In genomic region chr5:34748431-34748830, GRCh38 we compare ENCODE assay signal across 35 cellular contexts.
"Had no signal": no experiment of that assay in that cellular context is flagged by ENCODE, and none has a peak within 500 bp of the region (broad histone marks: within the 10 kb centered on the region; RNA-seq: fewer than 3 reads in every experiment).

No MANE protein-coding gene starts in this region.

- H3K27ac Mint-ChIP-seq: activated B cell treated with CpG ODN at 0.5 μM for 24 hours; activated CD8-positive, alpha-beta memory T cell treated with anti-CD3 and anti-CD28 coated beads, Interleukin-2, amount 10 ng/mL, durations not matched to agents 7 days and 5 days; activated CD8-positive, alpha-beta T cell treated with anti-CD3 and anti-CD28 coated beads, Interleukin-2, amount 10 ng/mL, durations not matched to agents 7 days and 5 days; activated naive CD4-positive, alpha-beta T cell treated with anti-CD3 and anti-CD28 coated beads for 36 hours; activated naive CD4-positive, alpha-beta T cell treated with anti-CD3 and anti-CD28 coated beads, Interleukin-2, amount 50 U/mL, for 24 hours; activated naive CD8-positive, alpha-beta T cell treated with anti-CD3 and anti-CD28 coated beads for 36 hours; activated naive CD8-positive, alpha-beta T cell treated with anti-CD3 and anti-CD28 coated beads, Interleukin-2, amount 50 U/mL, for 24 hours; activated T-helper 1 cell treated with anti-CD3 and anti-CD28 coated beads, Interleukin-12 subunit alpha, Interleukin-12 subunit beta, Interleukin-2, Interleukin-4 antibody, amounts not matched to agents 30 ng/mL and 10 ng/mL and 1 ng/mL, durations not matched to agents 14 hours and 24 hours and 36 hours; activated T-helper 2 cell treated with anti-CD3 and anti-CD28 coated beads, Interferon-gamma antibody, Interleukin-2, Interleukin-4, amounts not matched to agents 10 μg/mL and 5 μg/mL and 100 μg/mL, durations not matched to agents 14 hours and 24 hours and 36 hours; T-helper 17 cell; T-helper 2 cell treated with Interferon-gamma antibody and Interleukin-4, amounts not matched to agents 5 μg/mL and 100 μg/mL, for 36 hours had no signal

- H3K4me1 Mint-ChIP-seq: activated CD8-positive, alpha-beta memory T cell treated with anti-CD3 and anti-CD28 coated beads, Interleukin-2, amount 10 ng/mL, durations not matched to agents 7 days and 5 days; activated naive CD4-positive, alpha-beta T cell treated with anti-CD3 and anti-CD28 coated beads, Interleukin-2, amount 50 U/mL, for 24 hours; activated naive CD8-positive, alpha-beta T cell treated with anti-CD3 and anti-CD28 coated beads for 36 hours; activated naive CD8-positive, alpha-beta T cell treated with anti-CD3 and anti-CD28 coated beads, Interleukin-2, amount 50 U/mL, for 24 hours; T-helper 17 cell had no signal

- H3K27me3 Mint-ChIP-seq: activated B cell treated with CpG ODN at 0.5 μM for 24 hours, brain, T-helper 17 cell had no signal

- H3K36me3 ChIP-seq: adrenal gland, breast epithelium, cardiac muscle cell, esophagus squamous epithelium, gastroesophageal sphincter, heart right ventricle, WERI-Rb-1 had no signal

- H3K27me3 ChIP-seq: adrenal gland, breast epithelium, cardiac muscle cell, esophagus squamous epithelium, gastroesophageal sphincter, heart right ventricle had no signal

- H3K27ac ChIP-seq: adrenal gland, breast epithelium, cardiac muscle cell, epithelial cell of prostate, esophagus squamous epithelium, heart right ventricle, WERI-Rb-1 had no signal

- DNase-seq: activated B cell treated with CpG ODN at 0.5 μM for 24 hours; activated CD4-positive, alpha-beta T cell treated with anti-CD3 and anti-CD28 coated beads for 48 hours; activated CD4-positive, alpha-beta T cell treated with anti-CD3 and anti-CD28 coated beads, Interleukin-2, amount 50 U/mL, for 1 hour; activated CD4-positive, alpha-beta T cell treated with anti-CD3 and anti-CD28 coated beads, Interleukin-2, amount 50 U/mL, for 48 hours; activated CD8-positive, alpha-beta memory T cell treated with anti-CD3 and anti-CD28 coated beads, Interleukin-2, amount 10 ng/mL, durations not matched to agents 7 days and 5 days; activated CD8-positive, alpha-beta memory T cell treated with anti-CD3 and anti-CD28 coated beads, Interleukin-2, amount 50 U/mL, for 4 hours; activated CD8-positive, alpha-beta T cell treated with anti-CD3 and anti-CD28 coated beads, Interleukin-2, amount 10 ng/mL, durations not matched to agents 7 days and 5 days; activated effector memory CD4-positive, alpha-beta T cell treated with anti-CD3 and anti-CD28 coated beads, Interleukin-2, amount 50 U/mL, for 16 hours; activated naive CD4-positive, alpha-beta T cell treated with anti-CD3 and anti-CD28 coated beads for 36 hours; activated naive CD8-positive, alpha-beta T cell treated with anti-CD3 and anti-CD28 coated beads for 36 hours; activated naive CD8-positive, alpha-beta T cell treated with anti-CD3 and anti-CD28 coated beads, Interleukin-2, amount 50 U/mL, for 24 hours; activated T-cell treated with anti-CD3 and anti-CD28 coated beads, Interleukin-2, amount 50 U/mL, for 1 hour; activated T-cell treated with anti-CD3 and anti-CD28 coated beads, Interleukin-2, amount 50 U/mL, for 48 hours; adrenal gland; amygdala; aorta; effector CD8-positive, alpha-beta T cell; esophagus squamous epithelium; foreskin melanocyte; heart right ventricle; T-helper 1 cell; T-helper 17 cell; T1000; WERI-Rb-1 had no signal

- H3K4me1 ChIP-seq: adrenal gland, breast epithelium had no signal

- H3K4me3 Mint-ChIP-seq: activated B cell treated with CpG ODN at 0.5 μM for 24 hours; activated CD8-positive, alpha-beta memory T cell treated with anti-CD3 and anti-CD28 coated beads, Interleukin-2, amount 10 ng/mL, durations not matched to agents 7 days and 5 days; activated CD8-positive, alpha-beta T cell treated with anti-CD3 and anti-CD28 coated beads, Interleukin-2, amount 10 ng/mL, durations not matched to agents 7 days and 5 days; activated naive CD4-positive, alpha-beta T cell treated with anti-CD3 and anti-CD28 coated beads for 36 hours; activated naive CD4-positive, alpha-beta T cell treated with anti-CD3 and anti-CD28 coated beads, Interleukin-2, amount 50 U/mL, for 24 hours; activated naive CD8-positive, alpha-beta T cell treated with anti-CD3 and anti-CD28 coated beads for 36 hours; activated naive CD8-positive, alpha-beta T cell treated with anti-CD3 and anti-CD28 coated beads, Interleukin-2, amount 50 U/mL, for 24 hours; activated T-helper 1 cell treated with anti-CD3 and anti-CD28 coated beads, Interleukin-12 subunit alpha, Interleukin-12 subunit beta, Interleukin-2, Interleukin-4 antibody, amounts not matched to agents 30 ng/mL and 10 ng/mL and 1 ng/mL, durations not matched to agents 14 hours and 24 hours and 36 hours; central memory CD8-positive, alpha-beta T cell; T-helper 17 cell; T-helper 2 cell treated with Interferon-gamma antibody and Interleukin-4, amounts not matched to agents 5 μg/mL and 100 μg/mL, for 36 hours had no signal

- H3K4me3 ChIP-seq: adrenal gland, breast epithelium, cardiac muscle cell, esophagus squamous epithelium, gastroesophageal sphincter, heart right ventricle had no signal

- H3K9me3 ChIP-seq: adrenal gland, breast epithelium, esophagus squamous epithelium, gastroesophageal sphincter, heart right ventricle had no signal

- H3K36me3 Mint-ChIP-seq: activated CD8-positive, alpha-beta memory T cell treated with anti-CD3 and anti-CD28 coated beads, Interleukin-2, amount 10 ng/mL, durations not matched to agents 7 days and 5 days; activated naive CD4-positive, alpha-beta T cell treated with anti-CD3 and anti-CD28 coated beads, Interleukin-2, amount 50 U/mL, for 24 hours; activated naive CD8-positive, alpha-beta T cell treated with anti-CD3 and anti-CD28 coated beads for 36 hours had no signal

- ATAC-seq: activated CD4-positive, CD25-positive, alpha-beta regulatory T cell treated with anti-CD3 and anti-CD28 coated beads, Interleukin-2, amount 50 U/mL, for 24 hours; activated CD8-positive, alpha-beta memory T cell treated with anti-CD3 and anti-CD28 coated beads, Interleukin-2, amount 10 ng/mL, durations not matched to agents 7 days and 5 days; activated CD8-positive, alpha-beta T cell treated with anti-CD3 and anti-CD28 coated beads, Interleukin-2, amount 10 ng/mL, durations not matched to agents 7 days and 5 days; activated naive CD8-positive, alpha-beta T cell treated with anti-CD3 and anti-CD28 coated beads, Interleukin-2, amount 50 U/mL, for 24 hours; gastroesophageal sphincter; heart right ventricle; T-helper 17 cell had no signal

- H3K9me3 Mint-ChIP-seq: activated B cell treated with CpG ODN at 0.5 μM for 24 hours; activated naive CD4-positive, alpha-beta T cell treated with anti-CD3 and anti-CD28 coated beads for 36 hours; activated naive CD4-positive, alpha-beta T cell treated with anti-CD3 and anti-CD28 coated beads, Interleukin-2, amount 50 U/mL, for 24 hours; activated naive CD8-positive, alpha-beta T cell treated with anti-CD3 and anti-CD28 coated beads for 36 hours; activated naive CD8-positive, alpha-beta T cell treated with anti-CD3 and anti-CD28 coated beads, Interleukin-2, amount 50 U/mL, for 24 hours; activated T-helper 1 cell treated with anti-CD3 and anti-CD28 coated beads, Interleukin-12 subunit alpha, Interleukin-12 subunit beta, Interleukin-2, Interleukin-4 antibody, amounts not matched to agents 30 ng/mL and 10 ng/mL and 1 ng/mL, durations not matched to agents 14 hours and 24 hours and 36 hours; activated T-helper 2 cell treated with anti-CD3 and anti-CD28 coated beads, Interferon-gamma antibody, Interleukin-2, Interleukin-4, amounts not matched to agents 10 μg/mL and 5 μg/mL and 100 μg/mL, durations not matched to agents 14 hours and 24 hours and 36 hours; central memory CD8-positive, alpha-beta T cell; T-helper 2 cell treated with Interferon-gamma antibody and Interleukin-4, amounts not matched to agents 5 μg/mL and 100 μg/mL, for 36 hours had no signal
